ENCODE assay signal across 8 cellular contexts in the genomic region with DNA sequence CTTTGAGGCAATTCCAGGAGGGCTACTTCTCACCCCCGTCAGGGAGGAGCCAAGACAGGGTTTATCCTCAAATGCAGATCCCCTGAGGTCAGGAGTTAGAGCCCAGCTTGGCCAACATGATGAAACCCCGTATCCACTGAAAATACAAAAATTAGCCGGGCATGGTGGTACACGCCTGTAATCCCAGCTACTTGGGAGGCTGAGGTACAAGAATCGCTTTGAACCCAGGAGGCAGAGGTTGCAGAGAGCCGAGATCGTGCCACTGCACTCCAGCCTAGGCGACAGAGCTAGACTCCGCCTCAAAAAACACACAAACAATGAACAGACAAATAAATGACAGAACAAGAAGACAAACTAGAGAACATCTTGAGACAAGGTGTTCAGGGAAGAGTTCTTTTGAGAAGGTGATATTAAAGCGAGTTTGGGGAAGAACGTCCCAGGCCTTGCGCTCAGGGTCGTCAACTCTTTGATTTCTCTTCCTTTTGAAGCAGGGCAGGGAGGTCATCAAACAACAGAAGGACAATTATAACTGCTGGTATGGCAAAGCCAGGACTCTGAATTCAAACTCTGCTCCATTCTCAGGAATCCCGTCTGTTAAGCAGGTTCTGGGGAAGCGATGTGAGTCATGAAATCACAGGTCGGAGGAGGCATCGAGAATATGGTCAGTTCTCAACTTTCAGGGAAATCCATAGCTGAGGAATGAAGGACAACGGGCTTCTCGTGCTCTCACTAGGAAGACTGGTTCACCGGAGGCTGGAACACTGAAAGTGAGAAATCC.
DNase-seq lines count a peak whose midpoint lies in the region; ATAC-seq and TF ChIP-seq lines count a peak whose summit lies in the region.

No MANE protein-coding gene starts in this region.

- H3K4me3 ChIP-seq in HEK293 (ENCODE audit: low read depth, low read length) (peak overlapping the region; percentile 55), tibial artery (peak overlapping the region; percentile 96 to 99)

- CTCF ChIA-PET in HEK293 (lab: Yijun Ruan, JAX) = interaction anchor here (1.1 kb wide), 1 partner anchor 30 kb away, joined by 3 read pairs; no protein-coding TSS in a partner anchor

- intact Hi-C loops in tibial artery (cut with DNase I; ENCODE audit: low total_unique reads) = loop anchor here (10.0 kb wide), 2 partner anchors 122 to 178 kb away; partner anchors contain the start of genes CHMP4B and EIF2S2

- no peaks in the 10 kb centered on the region for H3K27me3 ChIP-seq in tibial artery

- POLR2A ChIA-PET in HEK293 (lab: Yijun Ruan, JAX) = interaction anchor here (0.6 to 2.8 kb wide), 12 partner anchors 9 to 502 kb away, joined by 5 to 25 read pairs (median 8); partner anchors contain the start of genes CBFA2T2, CHMP4B and EIF2S2

- TF ChIP-seq CTCF in 22Rv1 (IDR thresholded peaks at IDR 0.05) = no peak
- TF ChIP-seq CTCF in HEK293 (tag by site-specific recombination; IDR thresholded peaks at IDR 0.05) = no peak
- TF ChIP-seq CTCF in tibial artery (IDR thresholded peaks at IDR 0.05) = no peak

- peak; percentile 57 for DNase-seq in amniotic epithelial cell (ENCODE audit: low read depth)
- DNase-seq in kidney glomerular epithelial cell (lab: John Stamatoyannopoulos, UW) = peak; percentile 64
- no peak for DNase-seq in tibial artery
- no peak for DNase-seq in NCI-H2081 (lab: John Stamatoyannopoulos, UW)
- DNase-seq in NCI-H2227 treated with DMSO at 0.1 percent for 48 hours (lab: John Stamatoyannopoulos, UW) = no peak

- peaks cover 0 to 1% of the 10 kb centered on the region in 2 experiments; a peak in 1 of 3 replicates for H3K36me3 ChIP-seq in HEK293 (ENCODE audit: control insufficient read depth in 2 of 2, insufficient read depth in 1 of 2, low read length in 2 of 2)
- no peaks in the 10 kb centered on the region for H3K36me3 ChIP-seq in tibial artery

- H3K9me3 ChIP-seq in HEK293 (ENCODE audit: control insufficient read depth, insufficient read depth, low read depth, low read length) = no peaks in the 10 kb centered on the region
- H3K9me3 ChIP-seq in tibial artery = no peaks in the 10 kb centered on the region

- H3K27ac ChIP-seq in 22Rv1 = peak overlapping the region; percentile 97
- peak overlapping the region; percentile 26; the same call in 1 of the 2 replicates for H3K27ac ChIP-seq in HEK293 (ENCODE audit: extremely low read depth, low read depth, low read length)
- H3K27ac ChIP-seq in tibial artery = peak overlapping the region; percentile 98 to 99

- no peak for ATAC-seq in GM19328 (IDR thresholded peaks at IDR 0.05; ENCODE audit: unreplicated experiment)

- H3K4me1 ChIP-seq in HEK293 (ENCODE audit: control insufficient read depth, insufficient read depth, low read length) (peaks cover 6% of the 10 kb centered on the region; the same call in 1 of the 2 replicates), tibial artery (peaks cover 0 to 47% (median 36%) of the 10 kb centered on the region in 4 donors)

TF ChIP-seq in HEK293, 187 proteins besides CTCF, POLR2A, EP300 and RAD21:
- no peak for TF ChIP-seq ZNF37A (tag by site-specific recombination; IDR thresholded peaks at IDR 0.05)
- no peak for TF ChIP-seq ZNF830 (tag by site-specific recombination; IDR thresholded peaks at IDR 0.05; ENCODE audit: low read depth)
- TF ChIP-seq ZNF660 (tag by site-specific recombination; IDR thresholded peaks at IDR 0.05) = no peak
- TF ChIP-seq ZNF501 (tag by site-specific recombination; IDR thresholded peaks at IDR 0.05) = 0 out of 2 replicates have a peak, but pooled peaks have one; percentile 46
- 0 out of 2 replicates have a peak, but pooled peaks have one; percentile 18 for TF ChIP-seq ZBTB48 (tag by site-specific recombination; IDR thresholded peaks at IDR 0.05)
- TF ChIP-seq ZNF692 (tag by site-specific recombination; IDR thresholded peaks at IDR 0.05) = no peak
- no peak for TF ChIP-seq ZNF670 (tag by site-specific recombination; IDR thresholded peaks at IDR 0.05; ENCODE audit: low read depth)
- no peak for TF ChIP-seq ZBTB1 (tag by site-specific recombination; IDR thresholded peaks at IDR 0.05)
- TF ChIP-seq ZNF23 (tag by site-specific recombination; IDR thresholded peaks at IDR 0.05; ENCODE audit: borderline replicate concordance) = no peak
- no peak for TF ChIP-seq ZNF843 (tag by site-specific recombination; IDR thresholded peaks at IDR 0.05)
- no peak for TF ChIP-seq ZNF155 (tag by site-specific recombination; IDR thresholded peaks at IDR 0.05)
- no peak for TF ChIP-seq EGR2 (tag by site-specific recombination; IDR thresholded peaks at IDR 0.05; ENCODE audit: low read depth)
- peak; percentile 76 for TF ChIP-seq ZBTB20 (tag by site-specific recombination; IDR thresholded peaks at IDR 0.05)
- TF ChIP-seq ZNF157 (tag by site-specific recombination; IDR thresholded peaks at IDR 0.05) = no peak
- no peak for TF ChIP-seq ZNF76 (tag by site-specific recombination; IDR thresholded peaks at IDR 0.05; ENCODE audit: borderline replicate concordance, low read depth)
- TF ChIP-seq, protein P1, sequence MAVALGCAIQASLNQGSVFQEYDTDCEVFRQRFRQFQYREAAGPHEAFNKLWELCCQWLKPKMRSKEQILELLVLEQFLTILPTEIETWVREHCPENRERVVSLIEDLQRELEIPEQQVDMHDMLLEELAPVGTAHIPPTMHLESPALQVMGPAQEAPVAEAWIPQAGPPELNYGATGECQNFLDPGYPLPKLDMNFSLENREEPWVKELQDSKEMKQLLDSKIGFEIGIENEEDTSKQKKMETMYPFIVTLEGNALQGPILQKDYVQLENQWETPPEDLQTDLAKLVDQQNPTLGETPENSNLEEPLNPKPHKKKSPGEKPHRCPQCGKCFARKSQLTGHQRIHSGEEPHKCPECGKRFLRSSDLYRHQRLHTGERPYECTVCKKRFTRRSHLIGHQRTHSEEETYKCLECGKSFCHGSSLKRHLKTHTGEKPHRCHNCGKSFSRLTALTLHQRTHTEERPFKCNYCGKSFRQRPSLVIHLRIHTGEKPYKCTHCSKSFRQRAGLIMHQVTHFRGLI (tag by site-specific recombination; IDR thresholded peaks at IDR 0.05) = no peak; the same call in 1 of the 2 replicates
- TF ChIP-seq HOXC10 (CRISPR knock-in tag; IDR thresholded peaks at IDR 0.05) = no peak
- TF ChIP-seq ZBTB17 (tag by site-specific recombination; IDR thresholded peaks at IDR 0.05) = no peak
- no peak for TF ChIP-seq TCF7L2 (IDR thresholded peaks at IDR 0.05; ENCODE audit: borderline replicate concordance, low read depth, low read length)
- no peak for TF ChIP-seq GLI4 (tag by site-specific recombination; IDR thresholded peaks at IDR 0.05)
- no peak for TF ChIP-seq ZNF394 (tag by site-specific recombination; IDR thresholded peaks at IDR 0.05; ENCODE audit: borderline replicate concordance)

Comparison
In these comparisons a context has a peak if more than half of its experiments do, and no peak if none do; other contexts are left out.
1. H3K27ac ChIP-seq: peak in every context shown above with its lines; median percentile 98 in tibial artery; 97 in 22Rv1; 26 in HEK293.
2. DNase-seq: peak in amniotic epithelial cell (single experiment) and kidney glomerular epithelial cell (single experiment); none in tibial artery (0 of 2), NCI-H2081 (0 of 2) and NCI-H2227 treated with DMSO at 0.1 percent for 48 hours (single experiment).